ENCODE assay signal across 8 cellular contexts in the genomic region with DNA sequence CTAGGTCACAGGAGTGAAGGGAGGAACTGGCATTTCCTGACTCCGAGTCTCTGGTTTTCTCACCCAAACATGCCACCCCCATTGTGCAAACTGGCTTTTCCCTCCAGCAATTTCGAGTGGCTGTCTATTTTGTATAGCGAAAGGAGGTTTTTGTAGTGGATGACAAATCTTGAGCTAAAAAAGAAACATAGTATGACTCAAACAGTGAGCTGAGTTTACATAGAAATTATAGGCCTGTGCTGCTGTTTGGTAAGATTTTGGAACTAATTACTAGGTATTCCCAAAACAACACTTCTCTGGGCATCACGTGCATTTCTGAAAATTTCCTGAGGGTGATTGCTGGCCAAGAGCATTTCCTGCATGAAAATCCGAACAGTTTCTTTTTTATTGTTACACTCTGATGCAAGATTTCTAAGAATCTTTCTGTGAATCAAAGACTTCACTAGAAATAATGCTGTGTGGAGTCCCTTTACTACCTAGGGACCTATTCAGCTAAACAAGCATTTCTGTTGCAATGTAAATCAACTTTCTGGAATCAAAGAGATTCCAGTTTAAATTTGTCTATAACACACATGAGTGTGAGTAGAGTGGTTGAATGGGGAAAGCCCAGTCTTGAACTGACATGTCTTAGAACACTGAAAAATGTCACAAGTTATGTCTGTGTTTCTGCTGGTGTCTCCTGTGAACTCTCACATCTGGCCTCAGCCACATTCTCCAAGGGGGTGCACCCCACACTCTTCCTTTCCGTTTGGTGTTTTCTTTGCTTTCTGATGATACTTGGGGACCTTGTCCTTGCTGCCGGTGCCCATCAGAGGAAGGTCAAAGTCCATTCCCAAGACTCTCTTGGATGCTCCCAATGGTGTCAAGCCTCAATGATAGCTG. TPM values are rescaled to one million over a fixed set of nuclear protein-coding genes. Genes with fewer than 3 reads are reported as not detected.
A peak's percentile ranks its signal among the peaks of the same experiment; 100 is the strongest.
DNase-seq lines count a peak whose midpoint lies in the region; ATAC-seq, FAIRE-seq and TF ChIP-seq lines count a peak whose summit lies in the region.

No MANE protein-coding gene starts in this region.

- H3K27ac ChIP-seq in gastrocnemius medialis (peak overlapping the region in 3 of 4 donors; percentile 7 to 40 (median 37)), Karpas-422 (ENCODE audit: low read length) (no peak overlapping the region)

- H3K27me3 ChIP-seq in gastrocnemius medialis (no peaks in the 10 kb centered on the region), Karpas-422 (ENCODE audit: low read length) (no peaks in the 10 kb centered on the region)

- H3K9me3 ChIP-seq in gastrocnemius medialis (no peaks in the 10 kb centered on the region), Karpas-422 (ENCODE audit: low read length) (no peaks in the 10 kb centered on the region)

- DNase-seq in activated T-cell treated with anti-CD3 and anti-CD28 coated beads, Interleukin-2, amount 50 U/mL, for 48 hours: peak; percentile 44 to 48
- no peak for DNase-seq in gastrocnemius medialis
- DNase-seq in HUDEP-2 (lab: John Stamatoyannopoulos, UW; ENCODE audit: unreplicated experiment in 76 of 76): no peak
- no peak for DNase-seq in GM12891 (ENCODE audit: insufficient read length, low spot score)
- DNase-seq in Karpas-422: no peak
- DNase-seq in NCI-H187 treated with DMSO at 0.1 percent for 48 hours (lab: John Stamatoyannopoulos, UW): no peak

- no peak overlapping the region for H2AFZ ChIP-seq in Karpas-422 (ENCODE audit: low read length)

- H3K9ac ChIP-seq in Karpas-422 (ENCODE audit: low read length): no peak overlapping the region

- no peak for TF ChIP-seq POLR2A in gastrocnemius medialis (IDR thresholded peaks at IDR 0.05)
- no peak for TF ChIP-seq POLR2A in GM12891 (IDR thresholded peaks at IDR 0.05; ENCODE audit: low read depth, low read length)

- H3K4me3 ChIP-seq in gastrocnemius medialis (no peak overlapping the region), Karpas-422 (ENCODE audit: low read length) (no peak overlapping the region)

- no peaks in the 10 kb centered on the region for H3K9me2 ChIP-seq in Karpas-422 (replicated peaks; ENCODE audit: insufficient read depth, low read length)

- no peaks in the 10 kb centered on the region for H3K4me1 ChIP-seq in gastrocnemius medialis
- H3K4me1 ChIP-seq in Karpas-422 (ENCODE audit: low read length): no peaks in the 10 kb centered on the region

- intact Hi-C loops in gastrocnemius medialis (cut with DNase I; ENCODE audit: low total_unique reads): no loop called here

- no peak overlapping the region for H3K4me2 ChIP-seq in Karpas-422 (ENCODE audit: low read depth, low read length, poor library complexity, severe bottlenecking)

- ATAC-seq in GM18517 (IDR thresholded peaks at IDR 0.05; ENCODE audit: unreplicated experiment): peak; percentile 74
- ATAC-seq in HG02571 (IDR thresholded peaks at IDR 0.05; ENCODE audit: unreplicated experiment): peak; percentile 66
- no peak for ATAC-seq in gastrocnemius medialis

- no peaks in the 10 kb centered on the region for H3K79me2 ChIP-seq in Karpas-422 (ENCODE audit: low read length)

- no peaks in the 10 kb centered on the region for H3K36me3 ChIP-seq in gastrocnemius medialis
- no peaks in the 10 kb centered on the region for H3K36me3 ChIP-seq in Karpas-422 (ENCODE audit: insufficient read depth, low read length)

- FAIRE-seq in GM12891 (lab: Jason Lieb, UNC): no peak

- TF ChIP-seq CTCF in gastrocnemius medialis (IDR thresholded peaks at IDR 0.05 in 4 of 5, conservative IDR thresholded peaks at IDR 0.05 in 1 of 5): no peak

- in situ Hi-C loops in gastrocnemius medialis (cut with MboI; ENCODE audit: low sequenced_read_pairs in 4 of 4): no loop called here

- H4K20me1 ChIP-seq in Karpas-422 (ENCODE audit: insufficient read depth, low read depth, low read length): no peaks in the 10 kb centered on the region

TF ChIP-seq in GM12891, 5 proteins besides CTCF, POLR2A, EP300 and RAD21:
- no peak for TF ChIP-seq TAF1 (IDR thresholded peaks at IDR 0.05; ENCODE audit: low read depth, low read length)
- TF ChIP-seq PAX5 (IDR thresholded peaks at IDR 0.05; ENCODE audit: insufficient read depth, low read length, severe bottlenecking): no peak
- TF ChIP-seq POU2F2 (IDR thresholded peaks at IDR 0.05; ENCODE audit: low read depth, low read length): no peak
- no peak for TF ChIP-seq POLR2AphosphoS5 (IDR thresholded peaks at IDR 0.05; ENCODE audit: low read depth, low read length)
- no peak for TF ChIP-seq SPI1 (IDR thresholded peaks at IDR 0.05; ENCODE audit: low read depth, low read length)

RNA-seq across cellular contexts. Expression of a gene that starts 33.3 kb away (rescaled TPM):
- 1 to 10 TPM; 1.2 to 4.3 (median 2.7) TPM for total RNA-seq in gastrocnemius medialis
- polyA plus RNA-seq in GM12891 (2012; ENCODE audit: low read depth, missing spikeins): 4.9 TPM
- not detected in 2 replicates for total RNA-seq in Karpas-422 (2014; rRNA removed; shearing (Covaris generic); ENCODE audit: low replicate concordance)

Comparison
In these comparisons a context has a peak if more than half of its experiments do, and no peak if none do; other contexts are left out.
1. ATAC-seq: peak in GM18517 (single experiment) and HG02571 (single experiment); none in gastrocnemius medialis (0 of 2).
2. DNase-seq: peak in activated T-cell treated with anti-CD3 and anti-CD28 coated beads, Interleukin-2, amount 50 U/mL, for 48 hours (2 of 2); none in gastrocnemius medialis (0 of 2), HUDEP-2 (0 of 76), GM12891 (single experiment), Karpas-422 (single experiment) and NCI-H187 treated with DMSO at 0.1 percent for 48 hours (single experiment).